22 cellular contexts compared by ENCODE assay signal in the genomic region with DNA sequence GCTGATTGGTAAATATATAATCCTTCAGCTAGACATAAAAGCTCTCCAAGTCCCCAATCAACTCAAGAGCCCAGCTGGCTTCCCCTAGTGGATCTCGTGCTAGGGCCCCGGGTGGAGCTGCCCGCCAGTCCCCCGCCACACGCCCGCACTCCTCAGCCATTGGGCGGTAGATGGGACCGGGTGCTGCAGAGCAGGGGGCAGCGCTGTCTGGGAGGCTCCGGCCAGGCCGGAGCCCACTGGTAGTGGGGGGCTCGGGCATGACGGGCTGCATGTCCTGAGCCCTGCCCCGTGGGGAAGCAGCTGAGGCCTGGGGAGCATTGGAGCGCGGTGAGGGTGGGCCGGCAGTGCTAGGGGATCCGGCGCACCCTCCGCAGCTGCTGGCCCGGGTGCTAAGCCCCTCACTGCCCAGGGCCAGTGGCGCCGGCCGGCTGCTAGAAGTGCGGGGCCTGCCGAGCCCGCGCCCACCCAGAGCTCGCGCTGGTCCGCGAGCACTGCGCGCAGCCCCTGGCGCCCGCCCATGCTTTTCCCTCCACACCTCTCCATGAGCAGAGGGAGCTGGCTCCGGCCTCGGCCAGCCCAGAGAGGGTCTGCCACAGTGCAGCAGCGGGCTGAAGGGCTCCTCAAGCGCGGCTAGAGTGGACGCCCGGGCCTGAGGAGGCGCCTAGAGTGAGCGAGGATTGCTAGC.
DNase-seq lines count a peak whose midpoint lies in the region; ATAC-seq, FAIRE-seq and TF ChIP-seq lines count a peak whose summit lies in the region.
"Had no signal": no experiment of that assay in that cellular context is flagged by ENCODE, and none has a peak within 500 bp of the region (broad histone marks: within the 10 kb centered on the region; RNA-seq: fewer than 3 reads in every experiment).

No MANE protein-coding gene starts in this region.

- no peaks in the 10 kb centered on the region for H3K9me3 ChIP-seq in K562 (replicated peaks; ENCODE audit: control insufficient read depth, insufficient read depth, low read depth, low read length)
- H3K9me3 ChIP-seq in neural progenitor cell (ENCODE audit: low read depth): no peaks in the 10 kb centered on the region
- H3K9me3 ChIP-seq: A549, Caco-2 had no signal

- no peak for TF ChIP-seq RAD21 in K562 (CRISPR knock-in tag; conservative IDR thresholded peaks at IDR 0.05 in 1 of 2, IDR thresholded peaks at IDR 0.05 in 1 of 2)

- no peak overlapping the region for H2AFZ ChIP-seq in K562 (ENCODE audit: low read depth, low read length)
- no peak overlapping the region for H2AFZ ChIP-seq in neural progenitor cell (replicated peaks)
- H2AFZ ChIP-seq: GM23338 had no signal

- H3K9me3 Mint-ChIP-seq in central memory CD8-positive, alpha-beta T cell: peaks cover 11% of the 10 kb centered on the region
- peaks cover 3% of the 10 kb centered on the region for H3K9me3 Mint-ChIP-seq in stimulated activated memory B cell treated with anti-CD40 and anti-IgM and Interleukin-4, amounts not matched to agents 10 μg/mL and 1 μg/mL and 100 μg/mL, for 72 hours
- peaks cover 2% of the 10 kb centered on the region for H3K9me3 Mint-ChIP-seq in neural progenitor cell
- H3K9me3 Mint-ChIP-seq: GM23338, H9 had no signal

- no peak overlapping the region for H3K27ac ChIP-seq in K562 (ENCODE audit: extremely low read depth, low read depth, low read length)
- no peak overlapping the region for H3K27ac ChIP-seq in neural progenitor cell
- H3K27ac ChIP-seq: A549, C4-2B had no signal

- H3K36me3 Mint-ChIP-seq in central memory CD8-positive, alpha-beta T cell (ENCODE audit: insufficient read depth): no peaks in the 10 kb centered on the region
- no peaks in the 10 kb centered on the region for H3K36me3 Mint-ChIP-seq in stimulated activated memory B cell treated with anti-CD40 and anti-IgM and Interleukin-4, amounts not matched to agents 10 μg/mL and 1 μg/mL and 100 μg/mL, for 72 hours
- H3K36me3 Mint-ChIP-seq in neural progenitor cell: no peaks in the 10 kb centered on the region
- H3K36me3 Mint-ChIP-seq: IgD-negative memory B cell had no signal

- intact Hi-C loops in K562 (cut with micrococcal nuclease): no loop called here

- TF ChIP-seq CTCF in K562 (IDR thresholded peaks at IDR 0.05 in 2 of 3, conservative IDR thresholded peaks at IDR 0.05 in 1 of 3; ENCODE audit: insufficient read depth in 2 of 3, low read depth in 1 of 3, low read length in 3 of 3): no peak
- no peak for TF ChIP-seq CTCF in neural progenitor cell (IDR thresholded peaks at IDR 0.05)

- H3K27me3 ChIP-seq in K562 (ENCODE audit: control insufficient read depth in 2 of 2, insufficient read depth in 2 of 2, low read length in 2 of 2) (no peaks in the 10 kb centered on the region), neural progenitor cell (no peaks in the 10 kb centered on the region)

- no peak overlapping the region for H3K4me3 Mint-ChIP-seq in central memory CD8-positive, alpha-beta T cell
- H3K4me3 Mint-ChIP-seq in stimulated activated memory B cell treated with anti-CD40 and anti-IgM and Interleukin-4, amounts not matched to agents 10 μg/mL and 1 μg/mL and 100 μg/mL, for 72 hours: no peak overlapping the region
- no peak overlapping the region for H3K4me3 Mint-ChIP-seq in neural progenitor cell
- H3K4me3 Mint-ChIP-seq: CD4-positive, alpha-beta T cell; GM23338; H9; IgD-negative memory B cell had no signal

- H3K79me2 ChIP-seq in K562 (ENCODE audit: control insufficient read depth, insufficient read depth, low read length): no peaks in the 10 kb centered on the region
- H3K79me2 ChIP-seq in neural progenitor cell (ENCODE audit: low read depth): no peaks in the 10 kb centered on the region

- CTCF ChIA-PET in K562 (lab: Yijun Ruan, JAX; ENCODE audit: low intra/inter-chr PET ratio): no interaction called here

- ATAC-seq in K562: no peak
- ATAC-seq in central memory CD8-positive, alpha-beta T cell (replicated peaks; ENCODE audit: extremely low read depth, poor library complexity, severe bottlenecking): peak; percentile 24
- ATAC-seq in stimulated activated memory B cell treated with anti-CD40 and anti-IgM and Interleukin-4, amounts not matched to agents 10 μg/mL and 1 μg/mL and 100 μg/mL, for 72 hours: peak; percentile 43
- ATAC-seq: A549, GM23338, HepG2 had no signal

- H4K20me1 ChIP-seq in K562 (replicated peaks; ENCODE audit: control insufficient read depth, insufficient read depth, low read length) (no peaks in the 10 kb centered on the region), neural progenitor cell (ENCODE audit: low read depth) (no peaks in the 10 kb centered on the region)

- H3K4me2 ChIP-seq in K562 (ENCODE audit: insufficient read depth, low read length) (no peak overlapping the region), neural progenitor cell (no peak overlapping the region)
- H3K4me2 ChIP-seq: A549, GM23338 had no signal

- H3K27ac Mint-ChIP-seq in central memory CD8-positive, alpha-beta T cell (ENCODE audit: low read depth): no peak overlapping the region
- no peak overlapping the region for H3K27ac Mint-ChIP-seq in stimulated activated memory B cell treated with anti-CD40 and anti-IgM and Interleukin-4, amounts not matched to agents 10 μg/mL and 1 μg/mL and 100 μg/mL, for 72 hours
- no peak overlapping the region for H3K27ac Mint-ChIP-seq in neural progenitor cell
- H3K27ac Mint-ChIP-seq: CD4-positive, alpha-beta T cell; H9; IgD-negative memory B cell had no signal

- H3K4me1 Mint-ChIP-seq in central memory CD8-positive, alpha-beta T cell: no peaks in the 10 kb centered on the region
- H3K4me1 Mint-ChIP-seq in stimulated activated memory B cell treated with anti-CD40 and anti-IgM and Interleukin-4, amounts not matched to agents 10 μg/mL and 1 μg/mL and 100 μg/mL, for 72 hours: no peaks in the 10 kb centered on the region
- peaks cover 3% of the 10 kb centered on the region for H3K4me1 Mint-ChIP-seq in neural progenitor cell
- H3K4me1 Mint-ChIP-seq: GM23338, H9 had no signal

- H3K36me3 ChIP-seq in K562 (ENCODE audit: control insufficient read depth, insufficient read depth, low read length) (no peaks in the 10 kb centered on the region), neural progenitor cell (no peaks in the 10 kb centered on the region)

- H3K9ac ChIP-seq in K562 (ENCODE audit: insufficient read depth in 1 of 2, low read depth in 2 of 2, low read length in 2 of 2) (no peak overlapping the region), neural progenitor cell (no peak overlapping the region)

- H3K4me3 ChIP-seq in K562 (no peak overlapping the region), neural progenitor cell (no peak overlapping the region)
- H3K4me3 ChIP-seq: A549, GM23338 had no signal

- POLR2A ChIA-PET in K562 (lab: Yijun Ruan, JAX): no interaction called here

- no peaks in the 10 kb centered on the region for H3K9me1 ChIP-seq in K562 (ENCODE audit: control insufficient read depth, insufficient read depth, low read length)

- TF ChIP-seq POLR2A in K562 (conservative IDR thresholded peaks at IDR 0.05): no peak

- H3K27me3 Mint-ChIP-seq in central memory CD8-positive, alpha-beta T cell: no peaks in the 10 kb centered on the region
- H3K27me3 Mint-ChIP-seq in stimulated activated memory B cell treated with anti-CD40 and anti-IgM and Interleukin-4, amounts not matched to agents 10 μg/mL and 1 μg/mL and 100 μg/mL, for 72 hours: no peaks in the 10 kb centered on the region
- peaks cover 2% of the 10 kb centered on the region for H3K27me3 Mint-ChIP-seq in neural progenitor cell (ENCODE audit: insufficient read depth, low read depth)
- H3K27me3 Mint-ChIP-seq: CD4-positive, alpha-beta T cell; IgD-negative memory B cell had no signal

- WGBS in K562 (ENCODE audit: insufficient coverage, low coverage, missing lambda C conversion rate): 63% methylated on average over 21 of the region's 45 CpGs

- no peaks in the 10 kb centered on the region for H3F3A ChIP-seq in neural progenitor cell (ENCODE audit: low read depth)

- no peak for TF ChIP-seq EP300 in K562 (IDR thresholded peaks at IDR 0.05; ENCODE audit: low read length)

- in situ Hi-C loops in K562 (cut with MboI): no loop called here

- BruUV-seq in K562 (replicated peaks; lab: Mats Ljungman, UMichigan): no TSS peak

- no peak for FAIRE-seq in K562 (lab: Jason Lieb, UNC)
- FAIRE-seq: A549, D721Med, G401.6, GM12891, GM19239, HepG2, HTR-8/SVneo had no signal

- DNase-seq in K562 (ENCODE audit: extremely low read depth in 1 of 4, low spot score in 3 of 4) (no peak), mesenteric fat pad (ENCODE audit: low spot score) (peak; percentile 80), 8988T (no peak), NCI-H187 (lab: John Stamatoyannopoulos, UW) (no peak), NCI-H1092 treated with DMSO at 0.1 percent for 48 hours (lab: John Stamatoyannopoulos, UW) (no peak), neural progenitor cell (ENCODE audit: low spot score) (no peak)
- DNase-seq in central memory CD8-positive, alpha-beta T cell (ENCODE audit: low spot score in 2 of 2): no peak
- DNase-seq: AML-193; Caco-2; CD4-positive, alpha-beta T cell; H9 had no signal

- H3K4me1 ChIP-seq in K562 (replicated peaks in 1 of 2; ENCODE audit: control insufficient read depth in 2 of 2, insufficient read depth in 2 of 2, low read length in 2 of 2): no peaks in the 10 kb centered on the region
- H3K4me1 ChIP-seq in neural progenitor cell: no peaks in the 10 kb centered on the region
- H3K4me1 ChIP-seq: A549, Caco-2 had no signal

TF ChIP-seq in K562, 482 proteins besides CTCF, POLR2A, EP300 and RAD21:
- TF ChIP-seq, protein P1, sequence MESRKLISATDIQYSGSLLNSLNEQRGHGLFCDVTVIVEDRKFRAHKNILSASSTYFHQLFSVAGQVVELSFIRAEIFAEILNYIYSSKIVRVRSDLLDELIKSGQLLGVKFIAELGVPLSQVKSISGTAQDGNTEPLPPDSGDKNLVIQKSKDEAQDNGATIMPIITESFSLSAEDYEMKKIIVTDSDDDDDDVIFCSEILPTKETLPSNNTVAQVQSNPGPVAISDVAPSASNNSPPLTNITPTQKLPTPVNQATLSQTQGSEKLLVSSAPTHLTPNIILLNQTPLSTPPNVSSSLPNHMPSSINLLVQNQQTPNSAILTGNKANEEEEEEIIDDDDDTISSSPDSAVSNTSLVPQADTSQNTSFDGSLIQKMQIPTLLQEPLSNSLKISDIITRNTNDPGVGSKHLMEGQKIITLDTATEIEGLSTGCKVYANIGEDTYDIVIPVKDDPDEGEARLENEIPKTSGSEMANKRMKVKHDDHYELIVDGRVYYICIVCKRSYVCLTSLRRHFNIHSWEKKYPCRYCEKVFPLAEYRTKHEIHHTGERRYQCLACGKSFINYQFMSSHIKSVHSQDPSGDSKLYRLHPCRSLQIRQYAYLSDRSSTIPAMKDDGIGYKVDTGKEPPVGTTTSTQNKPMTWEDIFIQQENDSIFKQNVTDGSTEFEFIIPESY (CRISPR knock-in tag; IDR thresholded peaks at IDR 0.05): peak; percentile 55; the same call in 1 of the 2 replicates
- TF ChIP-seq ZNF76 (CRISPR knock-in tag; IDR thresholded peaks at IDR 0.05; ENCODE audit: borderline replicate concordance): no peak
- no peak for TF ChIP-seq NR1H2 (CRISPR knock-in tag; IDR thresholded peaks at IDR 0.05)
